ENCODE assay signal across 21 cellular contexts in genomic region chr21:27507695-27508094, GRCh38.
"Had no signal": no experiment of that assay in that cellular context is flagged by ENCODE, and none has a peak within 500 bp of the region (broad histone marks: within the 10 kb centered on the region; RNA-seq: fewer than 3 reads in every experiment).

No MANE protein-coding gene starts in this region.

- H3K4me3 ChIP-seq: esophagus squamous epithelium, hepatocyte, left ventricle myocardium inferior, lower lobe of right lung, ovary, right atrium auricular region, testis, transverse colon had no signal

- H3K4me3 Mint-ChIP-seq: dendritic cell treated with granulocyte-macrophage colony-stimulating factor and Interleukin-4, amounts not matched to agents 40 ng/mL and 50 ng/mL, for 4 days; naive thymus-derived CD8-positive, alpha-beta T cell; stimulated activated naive B cell treated with anti-CD40 and anti-IgM and Interleukin-4, amounts not matched to agents 10 μg/mL and 1 μg/mL and 100 μg/mL, for 72 hours; stimulated activated naive CD8-positive, alpha-beta T cell treated with anti-CD3 and anti-CD28 coated beads, Interleukin-15, amount 100 ng/mL, for 72 hours had no signal

- H3K36me3 ChIP-seq: esophagus squamous epithelium, left ventricle myocardium inferior, lower lobe of right lung, ovary, right atrium auricular region, transverse colon had no signal

- H3K79me2 ChIP-seq: hepatocyte had no signal

- H3K27me3 Mint-ChIP-seq: dendritic cell treated with granulocyte-macrophage colony-stimulating factor and Interleukin-4, amounts not matched to agents 40 ng/mL and 50 ng/mL, for 4 days; naive thymus-derived CD8-positive, alpha-beta T cell; stimulated activated naive B cell treated with anti-CD40 and anti-IgM and Interleukin-4, amounts not matched to agents 10 μg/mL and 1 μg/mL and 100 μg/mL, for 72 hours; stimulated activated naive CD8-positive, alpha-beta T cell treated with anti-CD3 and anti-CD28 coated beads, Interleukin-15, amount 100 ng/mL, for 72 hours had no signal

- FAIRE-seq: kidney had no signal

- H3K9me3 ChIP-seq: esophagus squamous epithelium, left ventricle myocardium inferior, lower lobe of right lung, ovary, right atrium auricular region, testis, transverse colon had no signal

- H2AFZ ChIP-seq: hepatocyte had no signal

- H3K27me3 ChIP-seq: esophagus squamous epithelium, hepatocyte, ovary, right atrium auricular region, testis, transverse colon had no signal

- H3K27ac Mint-ChIP-seq: dendritic cell treated with granulocyte-macrophage colony-stimulating factor and Interleukin-4, amounts not matched to agents 40 ng/mL and 50 ng/mL, for 4 days; naive thymus-derived CD8-positive, alpha-beta T cell; stimulated activated naive B cell treated with anti-CD40 and anti-IgM and Interleukin-4, amounts not matched to agents 10 μg/mL and 1 μg/mL and 100 μg/mL, for 72 hours; stimulated activated naive CD8-positive, alpha-beta T cell treated with anti-CD3 and anti-CD28 coated beads, Interleukin-15, amount 100 ng/mL, for 72 hours had no signal

- H3K4me1 ChIP-seq: esophagus squamous epithelium, left ventricle myocardium inferior, lower lobe of right lung, right atrium auricular region, testis, transverse colon had no signal

- H3K4me2 ChIP-seq: hepatocyte had no signal

- H3K27ac ChIP-seq: esophagus squamous epithelium, hepatocyte, left ventricle myocardium inferior, lower lobe of right lung, ovary, right atrium auricular region, testis, transverse colon had no signal

- DNase-seq: cerebellar nuclear complex; esophagus squamous epithelium; foreskin melanocyte; head of caudate nucleus; kidney; left cardiac atrium; left ventricle myocardium inferior; lower lobe of right lung; mesendoderm; naive thymus-derived CD8-positive, alpha-beta T cell; ovary; stimulated activated CD4-positive, alpha-beta T cell treated with anti-CD3 and anti-CD28 coated beads, Interleukin-15, amount 100 ng/mL, for 24 hours; stimulated activated CD4-positive, alpha-beta T cell treated with anti-CD3 and anti-CD28 coated beads, Interleukin-1b, Interleukin-23, amount 100 ng/mL, for 48 hours; stimulated activated CD4-positive, alpha-beta T cell treated with anti-CD3 and anti-CD28 coated beads, Interleukin-4, amount 100 ng/mL, for 4 hours; stimulated activated naive B cell treated with anti-CD40 and anti-IgM and Interleukin-4, amounts not matched to agents 10 μg/mL and 1 μg/mL and 100 μg/mL, for 72 hours; stimulated activated naive CD8-positive, alpha-beta T cell treated with anti-CD3 and anti-CD28 coated beads, Interleukin-15, amount 100 ng/mL, for 72 hours; testis; transverse colon had no signal

- H3K4me1 Mint-ChIP-seq: naive thymus-derived CD8-positive, alpha-beta T cell; stimulated activated naive B cell treated with anti-CD40 and anti-IgM and Interleukin-4, amounts not matched to agents 10 μg/mL and 1 μg/mL and 100 μg/mL, for 72 hours; stimulated activated naive CD8-positive, alpha-beta T cell treated with anti-CD3 and anti-CD28 coated beads, Interleukin-15, amount 100 ng/mL, for 72 hours had no signal

- H3K9me3 Mint-ChIP-seq: dendritic cell treated with granulocyte-macrophage colony-stimulating factor and Interleukin-4, amounts not matched to agents 40 ng/mL and 50 ng/mL, for 4 days had no signal

- H3K36me3 Mint-ChIP-seq: naive thymus-derived CD8-positive, alpha-beta T cell; stimulated activated naive B cell treated with anti-CD40 and anti-IgM and Interleukin-4, amounts not matched to agents 10 μg/mL and 1 μg/mL and 100 μg/mL, for 72 hours had no signal
